In the genomic region with DNA sequence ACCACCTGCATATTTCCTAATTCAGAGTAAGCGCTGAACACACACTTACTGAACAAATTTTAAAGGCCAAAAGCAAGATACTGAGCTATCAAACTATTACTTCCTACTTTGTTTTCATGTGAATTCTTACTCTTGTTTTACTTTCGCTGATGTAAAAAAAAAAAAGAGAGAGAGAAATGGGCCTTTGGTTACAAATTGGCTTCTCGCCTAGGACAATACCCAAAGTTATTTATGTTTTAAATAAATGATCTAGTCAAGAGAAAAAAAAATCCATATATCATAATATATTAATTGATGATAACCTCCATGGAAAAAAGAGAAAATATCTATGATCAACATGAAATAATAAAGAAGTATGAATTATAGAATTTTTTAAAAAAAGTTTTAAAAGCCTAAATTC, we compare ENCODE assay signal across 1 cellular context.
A peak's percentile ranks its signal among the peaks of the same experiment; 100 is the strongest.
TF ChIP-seq lines count a peak whose summit lies in the region.

No MANE protein-coding gene starts in this region.

TF ChIP-seq in IMR-90, 13 proteins besides CTCF, POLR2A, EP300 and RAD21:
- 0 out of 2 replicates have a peak, but pooled peaks have one; percentile 36 for TF ChIP-seq CHD1 (IDR thresholded peaks at IDR 0.05; ENCODE audit: low read depth, low read length)
- TF ChIP-seq, protein P1, sequence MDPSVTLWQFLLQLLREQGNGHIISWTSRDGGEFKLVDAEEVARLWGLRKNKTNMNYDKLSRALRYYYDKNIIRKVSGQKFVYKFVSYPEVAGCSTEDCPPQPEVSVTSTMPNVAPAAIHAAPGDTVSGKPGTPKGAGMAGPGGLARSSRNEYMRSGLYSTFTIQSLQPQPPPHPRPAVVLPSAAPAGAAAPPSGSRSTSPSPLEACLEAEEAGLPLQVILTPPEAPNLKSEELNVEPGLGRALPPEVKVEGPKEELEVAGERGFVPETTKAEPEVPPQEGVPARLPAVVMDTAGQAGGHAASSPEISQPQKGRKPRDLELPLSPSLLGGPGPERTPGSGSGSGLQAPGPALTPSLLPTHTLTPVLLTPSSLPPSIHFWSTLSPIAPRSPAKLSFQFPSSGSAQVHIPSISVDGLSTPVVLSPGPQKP (IDR thresholded peaks at IDR 0.05; ENCODE audit: borderline replicate concordance, low read depth, low read length): no peak
